In genomic region chr12:47743311-47743860, GRCh38 we compare ENCODE assay signal across 11 cellular contexts. TPM values are rescaled to one million over a fixed set of nuclear protein-coding genes. Genes with fewer than 3 reads are reported as not detected.
"Had no signal": no experiment of that assay in that cellular context is flagged by ENCODE, and none has a peak within 500 bp of the region (broad histone marks: within the 10 kb centered on the region; RNA-seq: fewer than 3 reads in every experiment).

No MANE protein-coding gene starts in this region.

- DNase-seq: hypothalamus, midbrain, T1000 had no signal

- H3K27me3 ChIP-seq: colonic mucosa, neutrophil, right atrium auricular region, upper lobe of right lung had no signal

- H3K9me3 ChIP-seq: colonic mucosa, lower lobe of right lung, neutrophil, right atrium auricular region, upper lobe of right lung had no signal

- H3K36me3 ChIP-seq: colonic mucosa, right atrium auricular region had no signal

- H3K4me3 ChIP-seq: colonic mucosa, lower lobe of right lung, right atrium auricular region, upper lobe of right lung had no signal

- H3K27ac ChIP-seq: colonic mucosa, lower lobe of right lung, neutrophil, right atrium auricular region, upper lobe of right lung had no signal

RNA-seq across cellular contexts. Expression of gene ENDOU, which starts 18.1 kb away (rescaled TPM):
- total RNA-seq: activated CD4-positive, alpha-beta T cell treated with anti-CD3 and anti-CD28 coated beads for 36 hours; astrocyte; colonic mucosa; lower lobe of right lung; T-cell had no signal
